ENCODE assay signal across 12 cellular contexts in genomic region chr9:9846538-9846937, GRCh38.
A peak's percentile ranks its signal among the peaks of the same experiment; 100 is the strongest.
DNase-seq lines count a peak whose midpoint lies in the region; ATAC-seq and TF ChIP-seq lines count a peak whose summit lies in the region.
"Had no signal": no experiment of that assay in that cellular context is flagged by ENCODE, and none has a peak within 500 bp of the region (broad histone marks: within the 10 kb centered on the region; RNA-seq: fewer than 3 reads in every experiment).

No MANE protein-coding gene starts in this region.

- no peak overlapping the region for H3K27ac ChIP-seq in hepatocyte
- H3K27ac ChIP-seq: neural progenitor cell, upper lobe of left lung had no signal

- H3K9me3 ChIP-seq in hepatocyte (ENCODE audit: low read depth) = no peaks in the 10 kb centered on the region
- H3K9me3 ChIP-seq: upper lobe of left lung had no signal

- H3K36me3 Mint-ChIP-seq in activated T-cell treated with anti-CD3 and anti-CD28 coated beads, Interleukin-2, amount 50 U/mL, for 24 hours (ENCODE audit: low read depth) = no peaks in the 10 kb centered on the region
- H3K36me3 Mint-ChIP-seq: neural progenitor cell had no signal

- ATAC-seq in GM18505 (IDR thresholded peaks at IDR 0.05; ENCODE audit: unreplicated experiment) = peak; percentile 84
- peak; percentile 80 for ATAC-seq in GM19467 (IDR thresholded peaks at IDR 0.05; ENCODE audit: unreplicated experiment)
- ATAC-seq in HG02981 (IDR thresholded peaks at IDR 0.05; ENCODE audit: unreplicated experiment) = peak; percentile 93
- no peak for ATAC-seq in omental fat pad (ENCODE audit: low FRiP score)

- no peaks in the 10 kb centered on the region for H3K9me3 Mint-ChIP-seq in activated T-cell treated with anti-CD3 and anti-CD28 coated beads, Interleukin-2, amount 50 U/mL, for 24 hours
- H3K9me3 Mint-ChIP-seq: endodermal cell, neural progenitor cell had no signal

- H3K4me1 Mint-ChIP-seq in activated T-cell treated with anti-CD3 and anti-CD28 coated beads, Interleukin-2, amount 50 U/mL, for 24 hours (ENCODE audit: low read depth) = no peaks in the 10 kb centered on the region
- H3K4me1 Mint-ChIP-seq: endodermal cell, neural progenitor cell had no signal

- H3K4me1 ChIP-seq in hepatocyte (ENCODE audit: insufficient read depth) = no peaks in the 10 kb centered on the region
- H3K4me1 ChIP-seq: neural progenitor cell, upper lobe of left lung had no signal

- H3K79me2 ChIP-seq in hepatocyte = no peaks in the 10 kb centered on the region

- H3K4me2 ChIP-seq in hepatocyte = no peak overlapping the region
- H3K4me2 ChIP-seq: neural progenitor cell had no signal

- H3K4me3 Mint-ChIP-seq in activated T-cell treated with anti-CD3 and anti-CD28 coated beads, Interleukin-2, amount 50 U/mL, for 24 hours = no peak overlapping the region
- H3K4me3 Mint-ChIP-seq: endodermal cell, neural progenitor cell had no signal

- TF ChIP-seq CTCF in omental fat pad (IDR thresholded peaks at IDR 0.05) (no peak), hepatocyte (IDR thresholded peaks at IDR 0.05; ENCODE audit: poor library complexity) (no peak)

- no peak overlapping the region for H3K27ac Mint-ChIP-seq in activated T-cell treated with anti-CD3 and anti-CD28 coated beads, Interleukin-2, amount 50 U/mL, for 24 hours
- H3K27ac Mint-ChIP-seq: endodermal cell, neural progenitor cell had no signal

- WGBS in hepatocyte (ENCODE audit: low lambda C conversion rate, missing lambda C conversion rate) = 48% methylated on average over 1 of the region's 1 CpG

- no peaks in the 10 kb centered on the region for H4K20me1 ChIP-seq in hepatocyte (ENCODE audit: insufficient read depth, poor library complexity, severe bottlenecking)

- H3K27me3 Mint-ChIP-seq in activated T-cell treated with anti-CD3 and anti-CD28 coated beads, Interleukin-2, amount 50 U/mL, for 24 hours = no peaks in the 10 kb centered on the region

- TF ChIP-seq POLR2A in GM18505 (IDR thresholded peaks at IDR 0.05; ENCODE audit: borderline replicate concordance, extremely low read depth, insufficient read depth, insufficient read length) = no peak

- H3K9me2 ChIP-seq in hepatocyte (replicated peaks; ENCODE audit: insufficient read depth) = no peaks in the 10 kb centered on the region

- no peaks in the 10 kb centered on the region for H3K36me3 ChIP-seq in hepatocyte (replicated peaks; ENCODE audit: insufficient read depth, low read depth)
- H3K36me3 ChIP-seq: neural progenitor cell, upper lobe of left lung had no signal

- H2AFZ ChIP-seq in hepatocyte = no peak overlapping the region
- H2AFZ ChIP-seq: neural progenitor cell had no signal

- no peak overlapping the region for H3K4me3 ChIP-seq in hepatocyte
- H3K4me3 ChIP-seq: neural progenitor cell, upper lobe of left lung had no signal

- no peaks in the 10 kb centered on the region for H3K27me3 ChIP-seq in hepatocyte
- H3K27me3 ChIP-seq: neural progenitor cell, upper lobe of left lung had no signal

- DNase-seq in NAMALWA (ENCODE audit: low spot score) (peak; percentile 25), omental fat pad (ENCODE audit: low spot score) (no peak), hepatocyte (ENCODE audit: low spot score) (no peak)
- DNase-seq in NK-92 treated with Interleukin-12 subunit alpha and Interleukin-12 subunit beta, amount 100 ng/mL, for 24 hours (lab: John Stamatoyannopoulos, UW) = no peak
- DNase-seq in activated T-cell treated with anti-CD3 and anti-CD28 coated beads, Interleukin-2, amount 50 U/mL, for 24 hours = no peak
- DNase-seq: activated CD4-positive, CD25-positive, alpha-beta regulatory T cell; endodermal cell; upper lobe of left lung had no signal
